9 cellular contexts compared by ENCODE assay signal in the genomic region with DNA sequence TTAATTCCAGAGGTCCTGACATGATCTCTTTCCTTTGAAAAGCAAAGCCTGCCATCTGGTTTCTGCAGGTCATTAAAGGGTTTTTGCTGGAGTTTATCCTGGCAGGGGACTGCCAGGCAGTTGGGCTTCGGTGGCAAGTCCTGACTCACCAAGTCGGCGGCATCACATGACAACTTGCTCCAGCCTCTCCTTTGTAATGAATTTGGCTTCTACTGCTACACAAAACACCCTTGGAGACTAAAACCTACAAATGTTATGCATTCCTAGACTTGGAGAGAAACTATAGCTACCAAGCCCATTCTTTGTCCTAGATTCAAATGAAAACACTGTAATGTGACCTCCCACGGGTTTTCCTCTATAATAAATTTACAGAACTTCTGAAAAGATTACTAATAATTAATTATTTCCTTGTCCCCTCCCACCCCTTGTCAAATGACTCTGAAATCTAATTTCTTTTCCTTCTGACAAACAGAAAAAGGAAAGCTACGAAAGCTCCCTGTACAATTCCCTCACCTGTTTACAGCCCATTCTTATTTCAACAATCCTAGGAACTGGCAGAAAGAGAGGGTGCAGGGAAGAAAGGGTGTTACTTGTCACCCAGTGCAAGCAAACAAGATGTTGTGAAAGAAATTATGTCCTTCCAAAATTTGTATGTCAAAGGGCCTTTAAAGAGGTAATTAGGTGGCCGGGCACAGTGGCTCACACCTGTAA.
DNase-seq lines count a peak whose midpoint lies in the region; ATAC-seq and TF ChIP-seq lines count a peak whose summit lies in the region.
"Had no signal": no experiment of that assay in that cellular context is flagged by ENCODE, and none has a peak within 500 bp of the region (broad histone marks: within the 10 kb centered on the region; RNA-seq: fewer than 3 reads in every experiment).

No MANE protein-coding gene starts in this region.

- H3K18ac ChIP-seq in mesenchymal stem cell (ENCODE audit: low read depth in 1 of 2, low read length in 2 of 2), result no peak overlapping the region

- no peak overlapping the region for H2BK15ac ChIP-seq in mesenchymal stem cell (ENCODE audit: low read depth, poor library complexity, severe bottlenecking)

- H2BK12ac ChIP-seq in mesenchymal stem cell (ENCODE audit: low read length in 2 of 2), result no peak overlapping the region

- no peaks in the 10 kb centered on the region for H3K27me3 Mint-ChIP-seq in activated CD4-positive, alpha-beta T cell treated with anti-CD3 and anti-CD28 coated beads for 36 hours
- peaks cover 9 to 32% of the 10 kb centered on the region in 2 donors for H3K27me3 Mint-ChIP-seq in natural killer cell treated with Interleukin-12 subunit alpha and Interleukin-12 subunit beta and Interleukin-15 and Interleukin-18, amount 100 ng/mL, for 72 hours
- H3K27me3 Mint-ChIP-seq: activated B cell treated with CpG ODN at 0.5 μM for 24 hours had no signal

- no peak overlapping the region for H4K8ac ChIP-seq in mesenchymal stem cell (ENCODE audit: low read length)

- H3K4me3 ChIP-seq in choroid plexus epithelial cell (ENCODE audit: low read depth, low read length), result no peak overlapping the region
- H3K4me3 ChIP-seq in mesenchymal stem cell (ENCODE audit: insufficient read depth in 1 of 2, low read depth in 1 of 2, low read length in 2 of 2), result no peak overlapping the region

- H3K4me1 Mint-ChIP-seq in activated CD4-positive, alpha-beta T cell treated with anti-CD3 and anti-CD28 coated beads for 36 hours, result no peaks in the 10 kb centered on the region
- no peaks in the 10 kb centered on the region for H3K4me1 Mint-ChIP-seq in natural killer cell treated with Interleukin-12 subunit alpha and Interleukin-12 subunit beta and Interleukin-15 and Interleukin-18, amount 100 ng/mL, for 72 hours (ENCODE audit: low read depth in 2 of 2)

- no peak overlapping the region for H4K91ac ChIP-seq in mesenchymal stem cell (ENCODE audit: low read length)

- TF ChIP-seq CTCF in choroid plexus epithelial cell (conservative IDR thresholded peaks at IDR 0.05; ENCODE audit: low read depth, low read length), result no peak

- peak overlapping the region; percentile 64 for H3K27ac ChIP-seq in mesenchymal stem cell (ENCODE audit: low read length, poor library complexity, severe bottlenecking)

- H2BK120ac ChIP-seq in mesenchymal stem cell (ENCODE audit: low read depth, low read length), result no peak overlapping the region

- no peaks in the 10 kb centered on the region for H3K36me3 Mint-ChIP-seq in activated CD4-positive, alpha-beta T cell treated with anti-CD3 and anti-CD28 coated beads for 36 hours (ENCODE audit: low read depth)
- H3K36me3 Mint-ChIP-seq in natural killer cell treated with Interleukin-12 subunit alpha and Interleukin-12 subunit beta and Interleukin-15 and Interleukin-18, amount 100 ng/mL, for 72 hours, result no peaks in the 10 kb centered on the region

- H2BK5ac ChIP-seq in mesenchymal stem cell (ENCODE audit: low read depth, low read length, poor library complexity, severe bottlenecking), result no peak overlapping the region

- no peaks in the 10 kb centered on the region for H3K36me3 ChIP-seq in mesenchymal stem cell (ENCODE audit: control insufficient read depth in 1 of 2, insufficient read depth in 2 of 2, low read depth in 1 of 2, low read length in 2 of 2)

- no peak for ATAC-seq in activated CD4-positive, alpha-beta T cell treated with anti-CD3 and anti-CD28 coated beads for 36 hours
- ATAC-seq in HG03159 (IDR thresholded peaks at IDR 0.05; ENCODE audit: unreplicated experiment), result no peak
- no peak for ATAC-seq in GM21367 (IDR thresholded peaks at IDR 0.05; ENCODE audit: unreplicated experiment)
- no peak for ATAC-seq in natural killer cell treated with Interleukin-12 subunit alpha and Interleukin-12 subunit beta and Interleukin-15 and Interleukin-18, amount 100 ng/mL, for 72 hours

- no peaks in the 10 kb centered on the region for H3K79me1 ChIP-seq in mesenchymal stem cell (replicated peaks; ENCODE audit: low read length, poor library complexity, severe bottlenecking)

- 76% methylated on average over 5 of the region's 6 CpGs for WGBS in mesenchymal stem cell

- H3K9ac ChIP-seq in mesenchymal stem cell (ENCODE audit: low read length), result peak overlapping the region; percentile 53

- no peaks in the 10 kb centered on the region for H3K9me3 Mint-ChIP-seq in activated CD4-positive, alpha-beta T cell treated with anti-CD3 and anti-CD28 coated beads for 36 hours (ENCODE audit: low read depth)
- no peaks in the 10 kb centered on the region for H3K9me3 Mint-ChIP-seq in natural killer cell treated with Interleukin-12 subunit alpha and Interleukin-12 subunit beta and Interleukin-15 and Interleukin-18, amount 100 ng/mL, for 72 hours
- H3K9me3 Mint-ChIP-seq: activated B cell treated with CpG ODN at 0.5 μM for 24 hours had no signal

- H3K14ac ChIP-seq in mesenchymal stem cell (ENCODE audit: low read length in 2 of 2), result no peak overlapping the region

- peaks cover 3 to 16% of the 10 kb centered on the region in 2 experiments for H3K27me3 ChIP-seq in mesenchymal stem cell (ENCODE audit: control insufficient read depth in 1 of 2, insufficient read depth in 1 of 2, low read length in 2 of 2)

- H3K4me1 ChIP-seq in mesenchymal stem cell (ENCODE audit: control insufficient read depth, insufficient read depth, low read depth, low read length), result no peaks in the 10 kb centered on the region

- H3K27ac Mint-ChIP-seq in activated CD4-positive, alpha-beta T cell treated with anti-CD3 and anti-CD28 coated beads for 36 hours, result no peak overlapping the region
- H3K27ac Mint-ChIP-seq in natural killer cell treated with Interleukin-12 subunit alpha and Interleukin-12 subunit beta and Interleukin-15 and Interleukin-18, amount 100 ng/mL, for 72 hours, result no peak overlapping the region
- H3K27ac Mint-ChIP-seq: activated B cell treated with CpG ODN at 0.5 μM for 24 hours had no signal

- no peak overlapping the region for H2AFZ ChIP-seq in mesenchymal stem cell (ENCODE audit: low read depth, low read length)

- H3K4me3 Mint-ChIP-seq in activated CD4-positive, alpha-beta T cell treated with anti-CD3 and anti-CD28 coated beads for 36 hours, result no peak overlapping the region
- H3K4me3 Mint-ChIP-seq in natural killer cell treated with Interleukin-12 subunit alpha and Interleukin-12 subunit beta and Interleukin-15 and Interleukin-18, amount 100 ng/mL, for 72 hours, result no peak overlapping the region
- H3K4me3 Mint-ChIP-seq: activated B cell treated with CpG ODN at 0.5 μM for 24 hours had no signal

- H3K4ac ChIP-seq in mesenchymal stem cell (ENCODE audit: low read depth in 1 of 2, low read length in 2 of 2), result no peak overlapping the region

- peak overlapping the region; percentile 50 for H2AK5ac ChIP-seq in mesenchymal stem cell (ENCODE audit: low read length, severe bottlenecking)

- no peak overlapping the region for H3K23ac ChIP-seq in mesenchymal stem cell (ENCODE audit: low read length in 2 of 2)

- H3K9me3 ChIP-seq in mesenchymal stem cell (ENCODE audit: control insufficient read depth, low read length), result no peaks in the 10 kb centered on the region

- POLR2A ChIA-PET in activated CD4-positive, alpha-beta T cell treated with anti-CD3 and anti-CD28 coated beads for 36 hours (lab: Charles Lee), result no interaction called here

- no peak overlapping the region for H3K4me2 ChIP-seq in mesenchymal stem cell (ENCODE audit: low read length, poor library complexity, severe bottlenecking)

- intact Hi-C loops in activated CD4-positive, alpha-beta T cell treated with anti-CD3 and anti-CD28 coated beads for 36 hours (cut with DNase I, micrococcal nuclease), result no loop called here

- CTCF ChIA-PET in activated CD4-positive, alpha-beta T cell treated with anti-CD3 and anti-CD28 coated beads for 36 hours (lab: Charles Lee), result interaction anchor here (0.7 kb wide), 1 partner anchor 247 kb away, joined by 3 read pairs; no protein-coding TSS in a partner anchor

- DNase-seq in Ammon's horn (ENCODE audit: low spot score), result peak; percentile 65
- DNase-seq in NCI-H1694 (lab: John Stamatoyannopoulos, UW), result peak; percentile 22
- peak; percentile 55 for DNase-seq in choroid plexus epithelial cell (ENCODE audit: low read depth)
- DNase-seq in mesenchymal stem cell, result peak; percentile 1
- DNase-seq in activated CD4-positive, alpha-beta T cell treated with anti-CD3 and anti-CD28 coated beads for 36 hours, result no peak
- DNase-seq in natural killer cell treated with Interleukin-12 subunit alpha and Interleukin-12 subunit beta and Interleukin-15 and Interleukin-18, amount 100 ng/mL, for 72 hours (ENCODE audit: low spot score), result no peak
- DNase-seq: activated B cell treated with CpG ODN at 0.5 μM for 24 hours had no signal

Comparison
In these comparisons a context has a peak if more than half of its experiments do, and no peak if none do; other contexts are left out.
1. DNase-seq: peak in Ammon's horn (single experiment), NCI-H1694 (single experiment), choroid plexus epithelial cell (single experiment) and mesenchymal stem cell (single experiment); none in activated CD4-positive, alpha-beta T cell treated with anti-CD3 and anti-CD28 coated beads for 36 hours (single experiment) and natural killer cell treated with Interleukin-12 subunit alpha and Interleukin-12 subunit beta and Interleukin-15 and Interleukin-18, amount 100 ng/mL, for 72 hours (single experiment).